Comparison of ENCODE assay signal across 23 cellular contexts in the genomic region with DNA sequence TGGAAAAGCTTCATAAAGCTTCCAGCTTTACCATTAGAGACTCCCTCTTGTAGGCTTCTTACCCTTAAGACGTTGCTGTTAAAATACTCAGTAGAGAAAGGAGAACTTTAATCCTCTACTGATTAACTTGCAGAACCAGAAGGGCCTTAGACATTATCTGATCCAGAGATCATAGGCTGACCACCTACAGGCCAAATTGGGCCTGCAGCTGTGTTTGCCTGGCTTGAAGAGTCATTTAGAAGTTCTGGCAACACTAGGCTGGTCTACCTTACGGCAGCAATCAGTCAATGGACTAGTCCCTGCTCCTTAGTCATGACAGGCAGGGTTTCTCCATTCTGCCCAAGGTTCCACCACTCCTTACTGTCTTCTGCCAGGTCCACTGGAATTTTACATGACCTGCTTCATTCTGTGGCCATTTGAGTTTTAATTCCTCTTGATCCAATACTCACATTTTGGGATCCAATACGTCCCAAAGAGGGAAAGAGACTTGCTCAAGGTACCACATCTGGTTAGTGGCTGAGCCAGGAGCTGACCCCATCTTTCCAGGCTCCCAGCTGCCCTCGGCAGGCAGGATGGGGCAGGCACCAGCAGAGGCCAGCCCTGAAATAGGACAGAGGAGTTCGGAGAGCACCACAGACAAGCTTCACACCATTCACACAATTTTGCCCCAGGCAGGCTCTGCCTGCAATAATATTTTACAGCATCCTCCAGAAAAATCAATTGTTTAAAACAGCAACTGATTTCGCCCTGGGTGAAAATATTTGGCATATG.
"Had no signal": no experiment of that assay in that cellular context is flagged by ENCODE, and none has a peak within 500 bp of the region (broad histone marks: within the 10 kb centered on the region; RNA-seq: fewer than 3 reads in every experiment).

No MANE protein-coding gene starts in this region.

- H3K79me2 ChIP-seq: hepatocyte, parathyroid adenoma had no signal

- H3K4me3 ChIP-seq: hepatocyte, left ventricle myocardium inferior, lung, psoas muscle, right lobe of liver, smooth muscle cell, tibial nerve, uterus had no signal

- H3K4me2 ChIP-seq: hepatocyte, smooth muscle cell had no signal

- H3K36me3 ChIP-seq: left ventricle myocardium inferior, neutrophil, right lobe of liver, tibial nerve, uterus had no signal

- H3K4me3 Mint-ChIP-seq: naive thymus-derived CD8-positive, alpha-beta T cell; nephron; neural crest cell; stimulated activated effector memory CD8-positive, alpha-beta T cell treated with anti-CD3 and anti-CD28 coated beads, Interleukin-12 subunit alpha, Interleukin-12 subunit beta, amount 100 ng/mL, for 72 hours; stimulated activated naive CD8-positive, alpha-beta T cell treated with anti-CD3 and anti-CD28 coated beads, Interleukin-15, Interleukin-2, amounts not matched to agents 100 ng/mL and 50 ng/mL, for 24 hours; type B pancreatic cell had no signal

- H3K9ac ChIP-seq: parathyroid adenoma had no signal

- H3K27me3 ChIP-seq: hepatocyte, neutrophil, right lobe of liver, tibial nerve, uterus had no signal

- H2AFZ ChIP-seq: hepatocyte, parathyroid adenoma had no signal

- H3K27me3 Mint-ChIP-seq: stimulated activated naive CD8-positive, alpha-beta T cell treated with anti-CD3 and anti-CD28 coated beads, Interleukin-15, Interleukin-2, amounts not matched to agents 100 ng/mL and 50 ng/mL, for 24 hours had no signal

- H3K4me1 Mint-ChIP-seq: naive thymus-derived CD8-positive, alpha-beta T cell; nephron; neural crest cell; stimulated activated effector memory CD8-positive, alpha-beta T cell treated with anti-CD3 and anti-CD28 coated beads, Interleukin-12 subunit alpha, Interleukin-12 subunit beta, amount 100 ng/mL, for 72 hours had no signal

- H3K4me1 ChIP-seq: left ventricle myocardium inferior, parathyroid adenoma, psoas muscle, right lobe of liver, tibial nerve, uterus had no signal

- ATAC-seq: naive thymus-derived CD8-positive, alpha-beta T cell; psoas muscle; stimulated activated effector memory CD8-positive, alpha-beta T cell treated with anti-CD3 and anti-CD28 coated beads, Interleukin-12 subunit alpha, Interleukin-12 subunit beta, amount 100 ng/mL, for 72 hours had no signal

- H3K9me3 Mint-ChIP-seq: naive thymus-derived CD8-positive, alpha-beta T cell; nephron; neural crest cell; stimulated activated effector memory CD8-positive, alpha-beta T cell treated with anti-CD3 and anti-CD28 coated beads, Interleukin-12 subunit alpha, Interleukin-12 subunit beta, amount 100 ng/mL, for 72 hours; stimulated activated naive CD8-positive, alpha-beta T cell treated with anti-CD3 and anti-CD28 coated beads, Interleukin-15, Interleukin-2, amounts not matched to agents 100 ng/mL and 50 ng/mL, for 24 hours; type B pancreatic cell had no signal

- H3K27ac ChIP-seq: hepatocyte, left ventricle myocardium inferior, neutrophil, parathyroid adenoma, psoas muscle, right lobe of liver, tibial nerve, uterus had no signal

- DNase-seq: islet precursor cell; left ventricle myocardium inferior; naive thymus-derived CD8-positive, alpha-beta T cell; occipital lobe; psoas muscle; right lobe of liver; stimulated activated CD4-positive, alpha-beta T cell treated with anti-CD3 and anti-CD28 coated beads, Interleukin-12 subunit alpha, Interleukin-12 subunit beta, amount 100 ng/mL, for 4 hours; stimulated activated CD4-positive, alpha-beta T cell treated with anti-CD3 and anti-CD28 coated beads, Interleukin-15, amount 100 ng/mL, for 24 hours; stimulated activated CD4-positive, alpha-beta T cell treated with anti-CD3 and anti-CD28 coated beads, Interleukin-2, amount 100 ng/mL, for 24 hours; stimulated activated CD4-positive, alpha-beta T cell treated with anti-CD3 and anti-CD28 coated beads, Interleukin-4, amount 100 ng/mL, for 24 hours; stimulated activated naive CD4-positive, alpha-beta T cell; uterus had no signal

- H3K9me3 ChIP-seq: left ventricle myocardium inferior, neutrophil, psoas muscle, right lobe of liver, tibial nerve, uterus had no signal

- H3K36me3 Mint-ChIP-seq: naive thymus-derived CD8-positive, alpha-beta T cell; stimulated activated effector memory CD8-positive, alpha-beta T cell treated with anti-CD3 and anti-CD28 coated beads, Interleukin-12 subunit alpha, Interleukin-12 subunit beta, amount 100 ng/mL, for 72 hours; type B pancreatic cell had no signal

- H3K27ac Mint-ChIP-seq: naive thymus-derived CD8-positive, alpha-beta T cell; nephron; stimulated activated effector memory CD8-positive, alpha-beta T cell treated with anti-CD3 and anti-CD28 coated beads, Interleukin-12 subunit alpha, Interleukin-12 subunit beta, amount 100 ng/mL, for 72 hours; stimulated activated naive CD8-positive, alpha-beta T cell treated with anti-CD3 and anti-CD28 coated beads, Interleukin-15, Interleukin-2, amounts not matched to agents 100 ng/mL and 50 ng/mL, for 24 hours; type B pancreatic cell had no signal
